Comparison of ENCODE assay signal across 12 cellular contexts in the genomic region with DNA sequence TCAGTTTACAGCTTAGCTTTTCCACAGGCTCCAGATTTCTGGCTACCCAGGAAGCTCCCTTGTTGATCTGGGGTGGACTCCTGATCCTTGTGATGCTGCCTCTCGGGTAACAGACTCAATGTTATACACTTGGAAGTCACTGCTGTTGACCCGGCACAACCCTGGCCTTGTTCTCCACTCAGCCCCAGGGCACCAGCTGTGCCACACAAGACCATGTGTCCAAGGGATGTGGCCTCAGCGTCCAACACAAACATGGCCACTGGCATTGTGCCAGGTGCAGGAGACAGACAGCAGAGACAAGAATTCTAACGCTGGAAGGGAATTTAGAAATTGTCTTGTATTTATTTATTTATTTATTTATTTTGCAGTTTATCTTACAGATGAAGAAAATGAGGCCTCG. TPM values are rescaled to one million over a fixed set of nuclear protein-coding genes. Genes with fewer than 3 reads are reported as not detected.
DNase-seq lines count a peak whose midpoint lies in the region; ATAC-seq, FAIRE-seq and TF ChIP-seq lines count a peak whose summit lies in the region.
"Had no signal": no experiment of that assay in that cellular context is flagged by ENCODE, and none has a peak within 500 bp of the region (broad histone marks: within the 10 kb centered on the region; RNA-seq: fewer than 3 reads in every experiment).

No MANE protein-coding gene starts in this region.

- H3K4me3 ChIP-seq in GM23248 (no peak overlapping the region), SK-N-SH (ENCODE audit: low read depth in 2 of 2, low read length in 1 of 2) (no peak overlapping the region), fibroblast of the aortic adventitia (ENCODE audit: low read depth, low read length) (no peak overlapping the region), pancreas (no peak overlapping the region), HAP-1 (no peak overlapping the region)

- H3K36me3 ChIP-seq in GM23248 (ENCODE audit: low read depth): no peaks in the 10 kb centered on the region
- H3K36me3 ChIP-seq in SK-N-SH (replicated peaks in 1 of 2; ENCODE audit: control insufficient read depth in 1 of 2, insufficient read depth in 2 of 2, low read length in 1 of 2): no peaks in the 10 kb centered on the region
- no peaks in the 10 kb centered on the region for H3K36me3 ChIP-seq in pancreas
- H3K36me3 ChIP-seq in HAP-1 (replicated peaks): no peaks in the 10 kb centered on the region

- H3K27me3 ChIP-seq in GM23248 (replicated peaks; ENCODE audit: insufficient read depth) (no peaks in the 10 kb centered on the region), SK-N-SH (ENCODE audit: insufficient read depth) (no peaks in the 10 kb centered on the region), pancreas (no peaks in the 10 kb centered on the region), HAP-1 (ENCODE audit: low read depth) (no peaks in the 10 kb centered on the region)

- 19 to 24% methylated on average over 5 of the region's 5 CpGs for WGBS in GM23248 (ENCODE audit: low coverage in 1 of 2, low lambda C conversion rate in 2 of 2, missing lambda C conversion rate in 2 of 2), 2 experiments
- 39% methylated on average over 3 of the region's 5 CpGs for WGBS in SK-N-SH (ENCODE audit: low lambda C conversion rate)
- 34 to 35% methylated on average over 5 of the region's 5 CpGs for WGBS in pancreas, 2 donors

- POLR2A ChIA-PET in SK-N-SH (lab: Yijun Ruan, JAX): no interaction called here

- TF ChIP-seq CTCF in SK-N-SH (IDR thresholded peaks at IDR 0.05) (no peak), fibroblast of the aortic adventitia (IDR thresholded peaks at IDR 0.05; ENCODE audit: insufficient read depth, low read length) (no peak), pancreas (IDR thresholded peaks at IDR 0.05) (no peak)

- in situ Hi-C loops in GM23248 (cut with MboI): no loop called here
- in situ Hi-C loops in HAP-1 (cut with MboI; ENCODE audit: low sequenced_read_pairs): no loop called here

- no peaks in the 10 kb centered on the region for H3K9me3 ChIP-seq in GM23248 (ENCODE audit: low read depth)
- no peaks in the 10 kb centered on the region for H3K9me3 ChIP-seq in SK-N-SH
- no peaks in the 10 kb centered on the region for H3K9me3 ChIP-seq in pancreas
- no peaks in the 10 kb centered on the region for H3K9me3 ChIP-seq in HAP-1

- H3F3A ChIP-seq in GM23248 (ENCODE audit: insufficient read depth) (0 out of 2 replicates have a peak, but pooled peaks cover 4% of the 10 kb centered on the region), SK-N-SH (replicated peaks; ENCODE audit: insufficient read depth) (peaks cover 3% of the 10 kb centered on the region)

- no peak; a peak in 1 of 4 replicates for TF ChIP-seq EP300 in SK-N-SH (IDR thresholded peaks at IDR 0.05; ENCODE audit: borderline replicate concordance in 1 of 2, low read depth in 1 of 2, low read length in 1 of 2)

- H3K4me2 ChIP-seq in GM23248 (ENCODE audit: unreplicated experiment): no peak overlapping the region
- H3K4me2 ChIP-seq in SK-N-SH: no peak overlapping the region

- no peak overlapping the region for H3K27ac ChIP-seq in GM23248
- peak overlapping the region in 1 of 2 experiments; percentile 47; a peak in 1 of 4 replicates for H3K27ac ChIP-seq in SK-N-SH (ENCODE audit: low read depth in 2 of 2, low read length in 1 of 2)
- no peak overlapping the region for H3K27ac ChIP-seq in pancreas

- no peak for TF ChIP-seq RAD21 in SK-N-SH (IDR thresholded peaks at IDR 0.05; ENCODE audit: low read length)

- H3K9ac ChIP-seq in GM23248: no peak overlapping the region
- H3K9ac ChIP-seq in SK-N-SH: no peak overlapping the region

- H3K9me2 ChIP-seq in GM23248 (ENCODE audit: insufficient read depth) (no peaks in the 10 kb centered on the region), SK-N-SH (no peaks in the 10 kb centered on the region)

- H4K20me1 ChIP-seq in GM23248 (ENCODE audit: insufficient read depth) (no peaks in the 10 kb centered on the region), SK-N-SH (ENCODE audit: insufficient read depth) (no peaks in the 10 kb centered on the region)

- intact Hi-C loops in pancreas (cut with DNase I): no loop called here

- H3K79me2 ChIP-seq in GM23248 (ENCODE audit: insufficient read depth): no peaks in the 10 kb centered on the region
- no peaks in the 10 kb centered on the region for H3K79me2 ChIP-seq in SK-N-SH (ENCODE audit: insufficient read depth)

- ATAC-seq in pancreas (peak; percentile 63 to 94 (median 78)), GM18870 (IDR thresholded peaks at IDR 0.05; ENCODE audit: unreplicated experiment) (no peak)

- H3K4me1 ChIP-seq in GM23248 (ENCODE audit: insufficient read depth) (no peaks in the 10 kb centered on the region), SK-N-SH (ENCODE audit: control insufficient read depth in 1 of 2, insufficient read depth in 2 of 2, low read depth in 1 of 2, low read length in 1 of 2) (peaks cover 0 to 4% of the 10 kb centered on the region in 2 experiments; a peak in 1 of 4 replicates), pancreas (no peaks in the 10 kb centered on the region), HAP-1 (no peaks in the 10 kb centered on the region)

- peak; percentile 29 for DNase-seq in GM23248
- peak; percentile 76 for DNase-seq in SK-N-SH
- peak; percentile 11 for DNase-seq in fibroblast of the aortic adventitia (ENCODE audit: low read depth)
- DNase-seq in pancreas: peak in 5 of 6 donors; percentile 66 to 85 (median 80)
- no peak for DNase-seq in SW 1271 (lab: John Stamatoyannopoulos, UW)
- DNase-seq in HAP-1 (ENCODE audit: low spot score in 2 of 2): no peak
- DNase-seq in NCI-H510A treated with DMSO at 0.1 percent for 48 hours (lab: John Stamatoyannopoulos, UW): no peak
- DNase-seq: CD4-positive, alpha-beta T cell; H7; stimulated activated CD4-positive, alpha-beta T cell treated with anti-CD3 and anti-CD28 coated beads, Interleukin-2, amount 100 ng/mL, for 48 hours had no signal

- H2AFZ ChIP-seq in GM23248 (peak overlapping the region; percentile 41; the same call in 1 of the 2 replicates), SK-N-SH (ENCODE audit: low read depth) (no peak overlapping the region)

- CTCF ChIA-PET in SK-N-SH (lab: Yijun Ruan, JAX): no interaction called here

- no peak for FAIRE-seq in pancreas (lab: Jason Lieb, UNC)
- FAIRE-seq: GM18507 had no signal

TF ChIP-seq in SK-N-SH, 30 proteins besides CTCF, POLR2A, EP300 and RAD21 (continues in another document):
- no peak for TF ChIP-seq MEF2A (IDR thresholded peaks at IDR 0.05; ENCODE audit: borderline replicate concordance, low read depth)
- peak; percentile 69 for TF ChIP-seq NFIC (IDR thresholded peaks at IDR 0.05; ENCODE audit: borderline replicate concordance)
- TF ChIP-seq SMC3 (IDR thresholded peaks at IDR 0.05; ENCODE audit: low read depth, low read length): no peak
- no peak for TF ChIP-seq YY1 (IDR thresholded peaks at IDR 0.05; ENCODE audit: low read depth)
- TF ChIP-seq RCOR1 (IDR thresholded peaks at IDR 0.05; ENCODE audit: low read length): 0 out of 2 replicates have a peak, but pooled peaks have one; percentile 33
- TF ChIP-seq TEAD4 (IDR thresholded peaks at IDR 0.05; ENCODE audit: borderline replicate concordance, insufficient read depth): no peak
- TF ChIP-seq, protein P1, sequence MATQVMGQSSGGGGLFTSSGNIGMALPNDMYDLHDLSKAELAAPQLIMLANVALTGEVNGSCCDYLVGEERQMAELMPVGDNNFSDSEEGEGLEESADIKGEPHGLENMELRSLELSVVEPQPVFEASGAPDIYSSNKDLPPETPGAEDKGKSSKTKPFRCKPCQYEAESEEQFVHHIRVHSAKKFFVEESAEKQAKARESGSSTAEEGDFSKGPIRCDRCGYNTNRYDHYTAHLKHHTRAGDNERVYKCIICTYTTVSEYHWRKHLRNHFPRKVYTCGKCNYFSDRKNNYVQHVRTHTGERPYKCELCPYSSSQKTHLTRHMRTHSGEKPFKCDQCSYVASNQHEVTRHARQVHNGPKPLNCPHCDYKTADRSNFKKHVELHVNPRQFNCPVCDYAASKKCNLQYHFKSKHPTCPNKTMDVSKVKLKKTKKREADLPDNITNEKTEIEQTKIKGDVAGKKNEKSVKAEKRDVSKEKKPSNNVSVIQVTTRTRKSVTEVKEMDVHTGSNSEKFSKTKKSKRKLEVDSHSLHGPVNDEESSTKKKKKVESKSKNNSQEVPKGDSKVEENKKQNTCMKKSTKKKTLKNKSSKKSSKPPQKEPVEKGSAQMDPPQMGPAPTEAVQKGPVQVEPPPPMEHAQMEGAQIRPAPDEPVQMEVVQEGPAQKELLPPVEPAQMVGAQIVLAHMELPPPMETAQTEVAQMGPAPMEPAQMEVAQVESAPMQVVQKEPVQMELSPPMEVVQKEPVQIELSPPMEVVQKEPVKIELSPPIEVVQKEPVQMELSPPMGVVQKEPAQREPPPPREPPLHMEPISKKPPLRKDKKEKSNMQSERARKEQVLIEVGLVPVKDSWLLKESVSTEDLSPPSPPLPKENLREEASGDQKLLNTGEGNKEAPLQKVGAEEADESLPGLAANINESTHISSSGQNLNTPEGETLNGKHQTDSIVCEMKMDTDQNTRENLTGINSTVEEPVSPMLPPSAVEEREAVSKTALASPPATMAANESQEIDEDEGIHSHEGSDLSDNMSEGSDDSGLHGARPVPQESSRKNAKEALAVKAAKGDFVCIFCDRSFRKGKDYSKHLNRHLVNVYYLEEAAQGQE (IDR thresholded peaks at IDR 0.05; ENCODE audit: low read depth, low read length): no peak
- no peak for TF ChIP-seq GABPA (IDR thresholded peaks at IDR 0.05; ENCODE audit: low read depth)

RNA-seq across cellular contexts. Expression of gene PPP4R1, which starts 39.0 kb away (rescaled TPM):
- total RNA-seq in GM23248 (2014; rRNA removed; shearing (Covaris generic)): 85.5 and 97.9 TPM in 2 replicates
- 31.8 and 33.0 TPM in 2 replicates for polyA plus RNA-seq in GM23248 (2016; fragmentation: Nextera tagmentation; extraction: Ambion mirVana)
- polyA plus RNA-seq in SK-N-SH (2012; rRNA removed): 53.4 and 84.4 TPM in 2 replicates
- polyA plus RNA-seq in SK-N-SH (2012; cell fraction: cytosol; rRNA removed): 45.2 and 55.9 TPM in 2 replicates
- polyA plus RNA-seq in SK-N-SH (2012; cell fraction: nucleus; rRNA removed): 161 and 195 TPM in 2 replicates
- total RNA-seq in fibroblast of the aortic adventitia (ENCODE audit: low replicate concordance): 73.6 and 107 TPM in 2 replicates
- total RNA-seq in pancreas: 10 to 100 TPM; 31.8 to 55.1 (median 41.1) TPM
- polyA plus RNA-seq in pancreas: 10 to 100 TPM; 13.7 to 24.9 TPM

RNA-seq across cellular contexts. Expression of gene RAB31, which starts 54.7 kb away (rescaled TPM):
- 40.5 and 49.2 TPM in 2 replicates for total RNA-seq in GM23248 (2014; rRNA removed; shearing (Covaris generic))
- polyA plus RNA-seq in GM23248 (2016; fragmentation: Nextera tagmentation; extraction: Ambion mirVana) (144 and 162 TPM in 2 replicates), SK-N-SH (2012; rRNA removed) (22.4 and 23.0 TPM in 2 replicates), pancreas (1 to 10 TPM; 3.2 to 4.2 TPM)
- polyA plus RNA-seq in SK-N-SH (2012; cell fraction: cytosol; rRNA removed): 30.5 and 34.5 TPM in 2 replicates
- polyA plus RNA-seq in SK-N-SH (2012; cell fraction: nucleus; rRNA removed): 17.8 and 28.6 TPM in 2 replicates
- total RNA-seq in fibroblast of the aortic adventitia (ENCODE audit: low replicate concordance) (68.4 and 90.4 TPM in 2 replicates), pancreas (10 to 100 TPM in 2 of 6 donors, 1 to 10 TPM in 4; 1.4 to 28.2 (median 5.5) TPM)

Comparison
In these comparisons a context has a peak if more than half of its experiments do, and no peak if none do; other contexts are left out.
1. DNase-seq: peak in GM23248 (single experiment), SK-N-SH (single experiment), fibroblast of the aortic adventitia (single experiment) and pancreas (5 of 6); none in SW 1271 (0 of 2), HAP-1 (0 of 2) and NCI-H510A treated with DMSO at 0.1 percent for 48 hours (single experiment).